19 cellular contexts compared by ENCODE assay signal in genomic region chr17:13885953-13886889, GRCh38.
DNase-seq lines count a peak whose midpoint lies in the region; TF ChIP-seq lines count a peak whose summit lies in the region.
"Had no signal": no experiment of that assay in that cellular context is flagged by ENCODE, and none has a peak within 500 bp of the region (broad histone marks: within the 10 kb centered on the region; RNA-seq: fewer than 3 reads in every experiment).

No MANE protein-coding gene starts in this region.

- WGBS in prostate gland, result 69% methylated on average over 6 of the region's 6 CpGs

- H3K4me3 ChIP-seq in fibroblast of villous mesenchyme (ENCODE audit: low read depth, low read length) (no peak overlapping the region), prostate gland (no peak overlapping the region)
- H3K4me3 ChIP-seq: BLaER1 treated with 17β-estradiol and CSF1 and Interleukin-3, amounts not matched to agents 10 nM and 100 nM had no signal

- no peak overlapping the region for H3K27ac ChIP-seq in prostate gland
- H3K27ac ChIP-seq: BLaER1 treated with 17β-estradiol and CSF1 and Interleukin-3, amounts not matched to agents 10 nM and 100 nM; RWPE1 had no signal

- no peaks in the 10 kb centered on the region for H3K4me1 Mint-ChIP-seq in activated T-helper 1 cell treated with anti-CD3 and anti-CD28 coated beads, Interleukin-12 subunit alpha, Interleukin-12 subunit beta, Interleukin-2, Interleukin-4 antibody, amounts not matched to agents 30 ng/mL and 10 ng/mL and 1 ng/mL, durations not matched to agents 14 hours and 24 hours and 36 hours (ENCODE audit: low read depth)
- H3K4me1 Mint-ChIP-seq: activated CD4-positive, alpha-beta T cell treated with anti-CD3 and anti-CD28 coated beads for 36 hours; naive thymus-derived CD8-positive, alpha-beta T cell had no signal

- no peaks in the 10 kb centered on the region for H3K36me3 Mint-ChIP-seq in activated T-helper 1 cell treated with anti-CD3 and anti-CD28 coated beads, Interleukin-12 subunit alpha, Interleukin-12 subunit beta, Interleukin-2, Interleukin-4 antibody, amounts not matched to agents 30 ng/mL and 10 ng/mL and 1 ng/mL, durations not matched to agents 14 hours and 24 hours and 36 hours (ENCODE audit: low read depth)
- H3K36me3 Mint-ChIP-seq: activated naive CD4-positive, alpha-beta T cell treated with anti-CD3 and anti-CD28 coated beads, Interleukin-2, amount 50 U/mL, for 72 hours had no signal

- H3K9me3 ChIP-seq in prostate gland, result no peaks in the 10 kb centered on the region

- H3K4me1 ChIP-seq in prostate gland (replicated peaks), result no peaks in the 10 kb centered on the region
- H3K4me1 ChIP-seq: BLaER1 treated with 17β-estradiol and CSF1 and Interleukin-3, amounts not matched to agents 10 nM and 100 nM had no signal

- H3K36me3 ChIP-seq in prostate gland, result no peaks in the 10 kb centered on the region

- no peaks in the 10 kb centered on the region for H3K27me3 ChIP-seq in prostate gland (replicated peaks; ENCODE audit: insufficient read depth)
- H3K27me3 ChIP-seq: BLaER1 treated with 17β-estradiol and CSF1 and Interleukin-3, amounts not matched to agents 10 nM and 100 nM had no signal

- H3K4me3 Mint-ChIP-seq in activated T-helper 1 cell treated with anti-CD3 and anti-CD28 coated beads, Interleukin-12 subunit alpha, Interleukin-12 subunit beta, Interleukin-2, Interleukin-4 antibody, amounts not matched to agents 30 ng/mL and 10 ng/mL and 1 ng/mL, durations not matched to agents 14 hours and 24 hours and 36 hours, result no peak overlapping the region
- H3K4me3 Mint-ChIP-seq: activated CD4-positive, alpha-beta T cell treated with anti-CD3 and anti-CD28 coated beads for 36 hours; naive thymus-derived CD8-positive, alpha-beta T cell had no signal

- no peak for TF ChIP-seq POLR2A in prostate gland (IDR thresholded peaks at IDR 0.05)

- DNase-seq in EH (ENCODE audit: low read depth) (peak; percentile 23), NCI-H524 (lab: John Stamatoyannopoulos, UW) (peak; percentile 51 to 91), fibroblast of villous mesenchyme (ENCODE audit: low read depth) (peak; percentile 84), iris pigment epithelial cell (ENCODE audit: low read depth) (peak; percentile 43), NCI-H1436 (lab: John Stamatoyannopoulos, UW) (no peak), NCI-H2029 (lab: John Stamatoyannopoulos, UW) (no peak), prostate gland (ENCODE audit: low spot score) (no peak)
- no peak for DNase-seq in activated T-helper 1 cell treated with anti-CD3 and anti-CD28 coated beads, Interleukin-12 subunit alpha, Interleukin-12 subunit beta, Interleukin-2, Interleukin-4 antibody, amounts not matched to agents 30 ng/mL and 10 ng/mL and 1 ng/mL, durations not matched to agents 14 hours and 24 hours and 36 hours (ENCODE audit: low spot score)
- DNase-seq: activated CD4-positive, alpha-beta T cell treated with anti-CD3 and anti-CD28 coated beads for 36 hours; effector CD8-positive, alpha-beta T cell; KBM-7; naive thymus-derived CD8-positive, alpha-beta T cell; NCI-H187 treated with DMSO at 0.1 percent for 48 hours; posterior cingulate gyrus; stimulated activated CD4-positive, alpha-beta T cell treated with anti-CD3 and anti-CD28 coated beads, Interleukin-1b, Interleukin-23, amount 100 ng/mL, for 48 hours; stimulated activated naive CD4-positive, alpha-beta T cell had no signal

- H3K9me3 Mint-ChIP-seq in activated T-helper 1 cell treated with anti-CD3 and anti-CD28 coated beads, Interleukin-12 subunit alpha, Interleukin-12 subunit beta, Interleukin-2, Interleukin-4 antibody, amounts not matched to agents 30 ng/mL and 10 ng/mL and 1 ng/mL, durations not matched to agents 14 hours and 24 hours and 36 hours, result no peaks in the 10 kb centered on the region

- H3K27me3 Mint-ChIP-seq in activated T-helper 1 cell treated with anti-CD3 and anti-CD28 coated beads, Interleukin-12 subunit alpha, Interleukin-12 subunit beta, Interleukin-2, Interleukin-4 antibody, amounts not matched to agents 30 ng/mL and 10 ng/mL and 1 ng/mL, durations not matched to agents 14 hours and 24 hours and 36 hours (ENCODE audit: insufficient read depth), result peaks cover 3% of the 10 kb centered on the region
- H3K27me3 Mint-ChIP-seq: activated CD4-positive, alpha-beta T cell treated with anti-CD3 and anti-CD28 coated beads for 36 hours; naive thymus-derived CD8-positive, alpha-beta T cell had no signal

- no peak for TF ChIP-seq CTCF in fibroblast of villous mesenchyme (IDR thresholded peaks at IDR 0.05; ENCODE audit: insufficient read depth, low read depth, low read length)
- TF ChIP-seq CTCF in prostate gland (IDR thresholded peaks at IDR 0.05), result no peak

- intact Hi-C loops in prostate gland (cut with DNase I), result no loop called here
- intact Hi-C loops in activated T-helper 1 cell treated with anti-CD3 and anti-CD28 coated beads, Interleukin-12 subunit alpha, Interleukin-12 subunit beta, Interleukin-2, Interleukin-4 antibody, amounts not matched to agents 30 ng/mL and 10 ng/mL and 1 ng/mL, durations not matched to agents 14 hours and 24 hours and 36 hours (cut with micrococcal nuclease), result no loop called here

- no peak overlapping the region for H3K27ac Mint-ChIP-seq in activated T-helper 1 cell treated with anti-CD3 and anti-CD28 coated beads, Interleukin-12 subunit alpha, Interleukin-12 subunit beta, Interleukin-2, Interleukin-4 antibody, amounts not matched to agents 30 ng/mL and 10 ng/mL and 1 ng/mL, durations not matched to agents 14 hours and 24 hours and 36 hours
- H3K27ac Mint-ChIP-seq: activated CD4-positive, alpha-beta T cell treated with anti-CD3 and anti-CD28 coated beads for 36 hours; activated naive CD4-positive, alpha-beta T cell treated with anti-CD3 and anti-CD28 coated beads, Interleukin-2, amount 50 U/mL, for 72 hours; naive thymus-derived CD8-positive, alpha-beta T cell had no signal

Comparison
In these comparisons a context has a peak if more than half of its experiments do, and no peak if none do; other contexts are left out.
1. DNase-seq: peak in EH (single experiment), NCI-H524 (2 of 2), fibroblast of villous mesenchyme (single experiment) and iris pigment epithelial cell (single experiment); none in NCI-H1436 (single experiment), NCI-H2029 (single experiment), prostate gland (single experiment) and activated T-helper 1 cell treated with anti-CD3 and anti-CD28 coated beads, Interleukin-12 subunit alpha, Interleukin-12 subunit beta, Interleukin-2, Interleukin-4 antibody, amounts not matched to agents 30 ng/mL and 10 ng/mL and 1 ng/mL, durations not matched to agents 14 hours and 24 hours and 36 hours (single experiment).